In genomic region chr16:1823821-1824220, GRCh38 we compare ENCODE assay signal across 1 cellular context.
TF ChIP-seq lines count a peak whose summit lies in the region.

No MANE protein-coding gene starts in this region.

TF ChIP-seq in HepG2, 621 proteins besides CTCF, POLR2A, EP300 and RAD21 (continues in another document):
- TF ChIP-seq HMGXB4 (CRISPR knock-in tag; IDR thresholded peaks at IDR 0.05; ENCODE audit: borderline replicate concordance in 1 of 2, low read depth in 1 of 2), result peak in 1 of 2 experiments; percentile 74; a peak in 1 of 4 replicates
- no peak for TF ChIP-seq IKZF1 (IDR thresholded peaks at IDR 0.05)
- TF ChIP-seq, protein P1, sequence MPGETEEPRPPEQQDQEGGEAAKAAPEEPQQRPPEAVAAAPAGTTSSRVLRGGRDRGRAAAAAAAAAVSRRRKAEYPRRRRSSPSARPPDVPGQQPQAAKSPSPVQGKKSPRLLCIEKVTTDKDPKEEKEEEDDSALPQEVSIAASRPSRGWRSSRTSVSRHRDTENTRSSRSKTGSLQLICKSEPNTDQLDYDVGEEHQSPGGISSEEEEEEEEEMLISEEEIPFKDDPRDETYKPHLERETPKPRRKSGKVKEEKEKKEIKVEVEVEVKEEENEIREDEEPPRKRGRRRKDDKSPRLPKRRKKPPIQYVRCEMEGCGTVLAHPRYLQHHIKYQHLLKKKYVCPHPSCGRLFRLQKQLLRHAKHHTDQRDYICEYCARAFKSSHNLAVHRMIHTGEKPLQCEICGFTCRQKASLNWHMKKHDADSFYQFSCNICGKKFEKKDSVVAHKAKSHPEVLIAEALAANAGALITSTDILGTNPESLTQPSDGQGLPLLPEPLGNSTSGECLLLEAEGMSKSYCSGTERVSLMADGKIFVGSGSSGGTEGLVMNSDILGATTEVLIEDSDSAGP (CRISPR knock-in tag; IDR thresholded peaks at IDR 0.05; ENCODE audit: borderline replicate concordance), result 0 out of 2 replicates have a peak, but pooled peaks have one; percentile 48
- peak; percentile 42; the same call in 1 of the 2 replicates for TF ChIP-seq ZNF350 (CRISPR knock-in tag; IDR thresholded peaks at IDR 0.05; ENCODE audit: borderline replicate concordance, low read depth)
- peak; percentile 32; the same call in 1 of the 2 replicates for TF ChIP-seq ZNF331 (CRISPR knock-in tag; IDR thresholded peaks at IDR 0.05)
- peak; percentile 80 for TF ChIP-seq SAP130 (CRISPR knock-in tag; IDR thresholded peaks at IDR 0.05; ENCODE audit: low read depth)
- TF ChIP-seq ZNF101 (CRISPR knock-in tag; IDR thresholded peaks at IDR 0.05; ENCODE audit: borderline replicate concordance, low read depth), result no peak
- peak; percentile 49; the same call in 1 of the 2 replicates for TF ChIP-seq ZNF770 (CRISPR knock-in tag; IDR thresholded peaks at IDR 0.05)
- TF ChIP-seq FOXA3 (CRISPR knock-in tag; IDR thresholded peaks at IDR 0.05), result peak; percentile 19; the same call in 1 of the 2 replicates
- no peak for TF ChIP-seq KMT2B (CRISPR knock-in tag; IDR thresholded peaks at IDR 0.05)
- TF ChIP-seq THAP11 (CRISPR knock-in tag; IDR thresholded peaks at IDR 0.05), result 0 out of 2 replicates have a peak, but pooled peaks have one; percentile 13
- TF ChIP-seq TBX2 (CRISPR knock-in tag; IDR thresholded peaks at IDR 0.05; ENCODE audit: borderline replicate concordance), result peak; percentile 41; the same call in 1 of the 2 replicates
- TF ChIP-seq GATAD1 (CRISPR knock-in tag; IDR thresholded peaks at IDR 0.05), result peak; percentile 68
- TF ChIP-seq ZNF224 (CRISPR knock-in tag; IDR thresholded peaks at IDR 0.05), result no peak
- 0 out of 2 replicates have a peak, but pooled peaks have one; percentile 32 for TF ChIP-seq IRF2 (CRISPR knock-in tag; IDR thresholded peaks at IDR 0.05)
- TF ChIP-seq ARID5B (CRISPR knock-in tag; IDR thresholded peaks at IDR 0.05), result 0 out of 2 replicates have a peak, but pooled peaks have one; percentile 15
- TF ChIP-seq, protein P2, sequence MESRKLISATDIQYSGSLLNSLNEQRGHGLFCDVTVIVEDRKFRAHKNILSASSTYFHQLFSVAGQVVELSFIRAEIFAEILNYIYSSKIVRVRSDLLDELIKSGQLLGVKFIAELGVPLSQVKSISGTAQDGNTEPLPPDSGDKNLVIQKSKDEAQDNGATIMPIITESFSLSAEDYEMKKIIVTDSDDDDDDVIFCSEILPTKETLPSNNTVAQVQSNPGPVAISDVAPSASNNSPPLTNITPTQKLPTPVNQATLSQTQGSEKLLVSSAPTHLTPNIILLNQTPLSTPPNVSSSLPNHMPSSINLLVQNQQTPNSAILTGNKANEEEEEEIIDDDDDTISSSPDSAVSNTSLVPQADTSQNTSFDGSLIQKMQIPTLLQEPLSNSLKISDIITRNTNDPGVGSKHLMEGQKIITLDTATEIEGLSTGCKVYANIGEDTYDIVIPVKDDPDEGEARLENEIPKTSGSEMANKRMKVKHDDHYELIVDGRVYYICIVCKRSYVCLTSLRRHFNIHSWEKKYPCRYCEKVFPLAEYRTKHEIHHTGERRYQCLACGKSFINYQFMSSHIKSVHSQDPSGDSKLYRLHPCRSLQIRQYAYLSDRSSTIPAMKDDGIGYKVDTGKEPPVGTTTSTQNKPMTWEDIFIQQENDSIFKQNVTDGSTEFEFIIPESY (CRISPR knock-in tag; IDR thresholded peaks at IDR 0.05), result peak; percentile 31; the same call in 1 of the 2 replicates
- no peak for TF ChIP-seq ZNF816 (CRISPR knock-in tag; IDR thresholded peaks at IDR 0.05; ENCODE audit: borderline replicate concordance)
- TF ChIP-seq KDM2A (CRISPR knock-in tag; IDR thresholded peaks at IDR 0.05; ENCODE audit: borderline replicate concordance, low read depth), result peak; percentile 71; the same call in 1 of the 2 replicates
- 0 out of 2 replicates have a peak, but pooled peaks have one; percentile 42 for TF ChIP-seq ZNF441 (CRISPR knock-in tag; IDR thresholded peaks at IDR 0.05; ENCODE audit: borderline replicate concordance)
- no peak for TF ChIP-seq MAZ (IDR thresholded peaks at IDR 0.05; ENCODE audit: borderline replicate concordance, low read depth, low read length)
- 0 out of 2 replicates have a peak, but pooled peaks have one; percentile 38 for TF ChIP-seq MAZ (CRISPR knock-in tag; IDR thresholded peaks at IDR 0.05; ENCODE audit: low read depth)
- no peak for TF ChIP-seq BRF2 (CRISPR knock-in tag; IDR thresholded peaks at IDR 0.05)
- TF ChIP-seq ZNF292 (CRISPR knock-in tag; IDR thresholded peaks at IDR 0.05; ENCODE audit: borderline replicate concordance, low read depth), result 0 out of 2 replicates have a peak, but pooled peaks have one; percentile 43
- TF ChIP-seq RFX5 (IDR thresholded peaks at IDR 0.05; ENCODE audit: low read depth, low read length), result no peak
- TF ChIP-seq FOXP1 (IDR thresholded peaks at IDR 0.05), result no peak
- TF ChIP-seq FOXP1 (CRISPR knock-in tag; IDR thresholded peaks at IDR 0.05), result no peak
- TF ChIP-seq KMT2A (CRISPR knock-in tag; IDR thresholded peaks at IDR 0.05), result peak; percentile 65; the same call in 1 of the 2 replicates
- TF ChIP-seq, protein P3, sequence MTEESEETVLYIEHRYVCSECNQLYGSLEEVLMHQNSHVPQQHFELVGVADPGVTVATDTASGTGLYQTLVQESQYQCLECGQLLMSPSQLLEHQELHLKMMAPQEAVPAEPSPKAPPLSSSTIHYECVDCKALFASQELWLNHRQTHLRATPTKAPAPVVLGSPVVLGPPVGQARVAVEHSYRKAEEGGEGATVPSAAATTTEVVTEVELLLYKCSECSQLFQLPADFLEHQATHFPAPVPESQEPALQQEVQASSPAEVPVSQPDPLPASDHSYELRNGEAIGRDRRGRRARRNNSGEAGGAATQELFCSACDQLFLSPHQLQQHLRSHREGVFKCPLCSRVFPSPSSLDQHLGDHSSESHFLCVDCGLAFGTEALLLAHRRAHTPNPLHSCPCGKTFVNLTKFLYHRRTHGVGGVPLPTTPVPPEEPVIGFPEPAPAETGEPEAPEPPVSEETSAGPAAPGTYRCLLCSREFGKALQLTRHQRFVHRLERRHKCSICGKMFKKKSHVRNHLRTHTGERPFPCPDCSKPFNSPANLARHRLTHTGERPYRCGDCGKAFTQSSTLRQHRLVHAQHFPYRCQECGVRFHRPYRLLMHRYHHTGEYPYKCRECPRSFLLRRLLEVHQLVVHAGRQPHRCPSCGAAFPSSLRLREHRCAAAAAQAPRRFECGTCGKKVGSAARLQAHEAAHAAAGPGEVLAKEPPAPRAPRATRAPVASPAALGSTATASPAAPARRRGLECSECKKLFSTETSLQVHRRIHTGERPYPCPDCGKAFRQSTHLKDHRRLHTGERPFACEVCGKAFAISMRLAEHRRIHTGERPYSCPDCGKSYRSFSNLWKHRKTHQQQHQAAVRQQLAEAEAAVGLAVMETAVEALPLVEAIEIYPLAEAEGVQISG (CRISPR knock-in tag; IDR thresholded peaks at IDR 0.05), result 0 out of 2 replicates have a peak, but pooled peaks have one; percentile 19
- TF ChIP-seq PITX1 (CRISPR knock-in tag; IDR thresholded peaks at IDR 0.05), result 0 out of 2 replicates have a peak, but pooled peaks have one; percentile 34
- peak; percentile 36 for TF ChIP-seq ASH2L (IDR thresholded peaks at IDR 0.05; ENCODE audit: insufficient read length, low read depth, low read length)
- no peak for TF ChIP-seq ETV5 (CRISPR knock-in tag; IDR thresholded peaks at IDR 0.05; ENCODE audit: borderline replicate concordance)
- TF ChIP-seq ZSCAN22 (CRISPR knock-in tag; IDR thresholded peaks at IDR 0.05), result no peak
- no peak for TF ChIP-seq HHEX (CRISPR knock-in tag; IDR thresholded peaks at IDR 0.05)
- TF ChIP-seq NFYC (CRISPR knock-in tag; IDR thresholded peaks at IDR 0.05), result 0 out of 2 replicates have a peak, but pooled peaks have one; percentile 20
- TF ChIP-seq ZNF335 (CRISPR knock-in tag; IDR thresholded peaks at IDR 0.05), result 0 out of 2 replicates have a peak, but pooled peaks have one; percentile 38
- TF ChIP-seq, protein P4, sequence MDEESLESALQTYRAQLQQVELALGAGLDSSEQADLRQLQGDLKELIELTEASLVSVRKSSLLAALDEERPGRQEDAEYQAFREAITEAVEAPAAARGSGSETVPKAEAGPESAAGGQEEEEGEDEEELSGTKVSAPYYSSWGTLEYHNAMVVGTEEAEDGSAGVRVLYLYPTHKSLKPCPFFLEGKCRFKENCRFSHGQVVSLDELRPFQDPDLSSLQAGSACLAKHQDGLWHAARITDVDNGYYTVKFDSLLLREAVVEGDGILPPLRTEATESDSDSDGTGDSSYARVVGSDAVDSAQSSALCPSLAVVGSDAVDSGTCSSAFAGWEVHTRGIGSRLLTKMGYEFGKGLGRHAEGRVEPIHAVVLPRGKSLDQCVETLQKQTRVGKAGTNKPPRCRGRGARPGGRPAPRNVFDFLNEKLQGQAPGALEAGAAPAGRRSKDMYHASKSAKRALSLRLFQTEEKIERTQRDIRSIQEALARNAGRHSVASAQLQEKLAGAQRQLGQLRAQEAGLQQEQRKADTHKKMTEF (CRISPR knock-in tag; IDR thresholded peaks at IDR 0.05), result peak; percentile 28; the same call in 1 of the 2 replicates
- 0 out of 2 replicates have a peak, but pooled peaks have one; percentile 17 for TF ChIP-seq TIGD3 (CRISPR knock-in tag; IDR thresholded peaks at IDR 0.05; ENCODE audit: borderline replicate concordance)
- TF ChIP-seq HOXA3 (CRISPR knock-in tag; IDR thresholded peaks at IDR 0.05), result peak; percentile 45; the same call in 1 of the 2 replicates
- no peak for TF ChIP-seq ETV6 (CRISPR knock-in tag; conservative IDR thresholded peaks at IDR 0.05)
- 0 out of 2 replicates have a peak, but pooled peaks have one; percentile 27 for TF ChIP-seq GABPB1 (CRISPR knock-in tag; IDR thresholded peaks at IDR 0.05)
